In the genomic region with DNA sequence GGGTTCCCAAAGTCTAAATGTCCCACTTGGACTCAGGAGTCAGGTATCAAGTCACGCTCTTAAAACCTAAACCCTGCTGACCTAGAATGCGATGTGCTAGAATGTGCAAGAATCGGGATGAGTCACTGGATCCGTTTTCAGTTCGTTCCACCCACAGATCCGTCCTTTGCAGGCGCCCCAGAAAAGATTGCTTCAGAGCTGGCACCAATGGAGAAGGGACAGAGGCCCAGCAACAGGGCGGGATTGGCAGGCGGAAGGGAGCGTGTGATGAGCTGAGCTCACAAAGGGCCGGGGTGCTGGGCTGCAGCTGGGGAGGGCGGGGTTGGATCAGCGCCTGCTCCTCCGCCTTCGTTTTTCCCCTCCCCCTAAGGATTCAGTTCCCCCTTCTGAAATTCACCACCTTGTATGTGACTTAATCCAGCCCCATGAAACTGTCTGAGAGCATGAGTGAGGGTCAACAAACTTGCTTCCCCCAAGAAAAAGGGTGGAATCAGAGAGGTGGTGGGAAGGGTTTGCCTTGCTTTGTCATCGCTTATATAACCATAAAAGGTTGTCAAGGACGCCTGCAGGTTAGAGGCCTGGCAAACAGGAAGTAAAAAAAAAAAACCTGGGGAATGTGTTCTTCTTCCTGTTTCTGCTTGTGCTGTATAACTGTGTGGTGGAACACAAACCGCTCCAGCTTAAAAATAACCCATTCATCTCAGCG, we compare ENCODE assay signal across 1 cellular context.
A peak's percentile ranks its signal among the peaks of the same experiment; 100 is the strongest.
TF ChIP-seq lines count a peak whose summit lies in the region.

No MANE protein-coding gene starts in this region.

TF ChIP-seq in HEK293, 187 proteins besides CTCF, POLR2A, EP300 and RAD21 (continued from another document and continues in another):
- TF ChIP-seq ZBTB26 (tag by site-specific recombination; optimal IDR thresholded peaks at IDR 0.05) (peak; percentile 58), ZNF239 (tag by site-specific recombination; IDR thresholded peaks at IDR 0.05) (no peak), ZBTB49 (tag by site-specific recombination; IDR thresholded peaks at IDR 0.05; ENCODE audit: low read depth) (no peak), ZNF529 (tag by site-specific recombination; IDR thresholded peaks at IDR 0.05; ENCODE audit: insufficient replicate concordance) (no peak), ZBTB1 (tag by site-specific recombination; IDR thresholded peaks at IDR 0.05) (no peak), ZNF560 (tag by site-specific recombination; IDR thresholded peaks at IDR 0.05; ENCODE audit: borderline replicate concordance) (no peak), ZNF423 (tag by site-specific recombination; IDR thresholded peaks at IDR 0.05) (no peak), ZSCAN23 (tag by site-specific recombination; IDR thresholded peaks at IDR 0.05) (0 out of 2 replicates have a peak, but pooled peaks have one; percentile 22), SP7 (tag by site-specific recombination; IDR thresholded peaks at IDR 0.05) (peak; percentile 93), YY2 (tag by site-specific recombination; IDR thresholded peaks at IDR 0.05) (peak; percentile 61; the same call in 1 of the 2 replicates), GLIS1 (tag by site-specific recombination; IDR thresholded peaks at IDR 0.05) (peak; percentile 57), ZNF23 (tag by site-specific recombination; IDR thresholded peaks at IDR 0.05; ENCODE audit: borderline replicate concordance) (no peak), ZNF174 (tag by site-specific recombination; IDR thresholded peaks at IDR 0.05) (no peak), ZFHX2 (tag by site-specific recombination; conservative IDR thresholded peaks at IDR 0.05) (peak; percentile 74), ZEB2 (tag by site-specific recombination; IDR thresholded peaks at IDR 0.05) (peak; percentile 93), ATF2 (tag by site-specific recombination; IDR thresholded peaks at IDR 0.05; ENCODE audit: low read depth) (peak; percentile 56), GLI2 (tag by site-specific recombination; IDR thresholded peaks at IDR 0.05; ENCODE audit: borderline replicate concordance, low read depth) (no peak; the same call in 1 of the 2 replicates), HOXC10 (CRISPR knock-in tag; IDR thresholded peaks at IDR 0.05) (no peak), ZNF501 (tag by site-specific recombination; IDR thresholded peaks at IDR 0.05) (peak; percentile 54; the same call in 1 of the 2 replicates), ZNF416 (tag by site-specific recombination; IDR thresholded peaks at IDR 0.05) (no peak), RBAK (tag by site-specific recombination; IDR thresholded peaks at IDR 0.05) (no peak), ZNF26 (tag by site-specific recombination; IDR thresholded peaks at IDR 0.05) (no peak), ZNF350 (tag by site-specific recombination; IDR thresholded peaks at IDR 0.05) (no peak), ZNF585B (tag by site-specific recombination; IDR thresholded peaks at IDR 0.05) (no peak), ZNF391 (tag by site-specific recombination; IDR thresholded peaks at IDR 0.05; ENCODE audit: borderline replicate concordance, low read depth) (peak; percentile 82; the same call in 1 of the 2 replicates), GFI1B (tag by site-specific recombination; IDR thresholded peaks at IDR 0.05) (0 out of 2 replicates have a peak, but pooled peaks have one; percentile 10), INSM2 (tag by site-specific recombination; IDR thresholded peaks at IDR 0.05) (peak; percentile 100), ZNF24 (tag by site-specific recombination; IDR thresholded peaks at IDR 0.05) (peak; percentile 74), ZNF140 (tag by site-specific recombination; IDR thresholded peaks at IDR 0.05) (no peak), ZNF677 (tag by site-specific recombination; IDR thresholded peaks at IDR 0.05) (no peak), ZNF157 (tag by site-specific recombination; IDR thresholded peaks at IDR 0.05) (no peak), SCRT2 (tag by site-specific recombination; IDR thresholded peaks at IDR 0.05) (peak; percentile 97), YY1 (tag by site-specific recombination; IDR thresholded peaks at IDR 0.05) (peak; percentile 54; the same call in 1 of the 2 replicates), ZNF549 (tag by site-specific recombination; IDR thresholded peaks at IDR 0.05) (no peak), ZSCAN30 (tag by site-specific recombination; IDR thresholded peaks at IDR 0.05) (peak; percentile 56; the same call in 1 of the 2 replicates), ZNF398 (tag by site-specific recombination; IDR thresholded peaks at IDR 0.05) (peak; percentile 89)
- TF ChIP-seq, protein P1, sequence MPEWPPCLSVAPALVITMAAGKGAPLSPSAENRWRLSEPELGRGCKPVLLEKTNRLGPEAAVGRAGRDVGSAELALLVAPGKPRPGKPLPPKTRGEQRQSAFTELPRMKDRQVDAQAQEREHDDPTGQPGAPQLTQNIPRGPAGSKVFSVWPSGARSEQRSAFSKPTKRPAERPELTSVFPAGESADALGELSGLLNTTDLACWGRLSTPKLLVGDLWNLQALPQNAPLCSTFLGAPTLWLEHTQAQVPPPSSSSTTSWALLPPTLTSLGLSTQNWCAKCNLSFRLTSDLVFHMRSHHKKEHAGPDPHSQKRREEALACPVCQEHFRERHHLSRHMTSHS (tag by site-specific recombination; IDR thresholded peaks at IDR 0.05): no peak
- TF ChIP-seq, protein P2, sequence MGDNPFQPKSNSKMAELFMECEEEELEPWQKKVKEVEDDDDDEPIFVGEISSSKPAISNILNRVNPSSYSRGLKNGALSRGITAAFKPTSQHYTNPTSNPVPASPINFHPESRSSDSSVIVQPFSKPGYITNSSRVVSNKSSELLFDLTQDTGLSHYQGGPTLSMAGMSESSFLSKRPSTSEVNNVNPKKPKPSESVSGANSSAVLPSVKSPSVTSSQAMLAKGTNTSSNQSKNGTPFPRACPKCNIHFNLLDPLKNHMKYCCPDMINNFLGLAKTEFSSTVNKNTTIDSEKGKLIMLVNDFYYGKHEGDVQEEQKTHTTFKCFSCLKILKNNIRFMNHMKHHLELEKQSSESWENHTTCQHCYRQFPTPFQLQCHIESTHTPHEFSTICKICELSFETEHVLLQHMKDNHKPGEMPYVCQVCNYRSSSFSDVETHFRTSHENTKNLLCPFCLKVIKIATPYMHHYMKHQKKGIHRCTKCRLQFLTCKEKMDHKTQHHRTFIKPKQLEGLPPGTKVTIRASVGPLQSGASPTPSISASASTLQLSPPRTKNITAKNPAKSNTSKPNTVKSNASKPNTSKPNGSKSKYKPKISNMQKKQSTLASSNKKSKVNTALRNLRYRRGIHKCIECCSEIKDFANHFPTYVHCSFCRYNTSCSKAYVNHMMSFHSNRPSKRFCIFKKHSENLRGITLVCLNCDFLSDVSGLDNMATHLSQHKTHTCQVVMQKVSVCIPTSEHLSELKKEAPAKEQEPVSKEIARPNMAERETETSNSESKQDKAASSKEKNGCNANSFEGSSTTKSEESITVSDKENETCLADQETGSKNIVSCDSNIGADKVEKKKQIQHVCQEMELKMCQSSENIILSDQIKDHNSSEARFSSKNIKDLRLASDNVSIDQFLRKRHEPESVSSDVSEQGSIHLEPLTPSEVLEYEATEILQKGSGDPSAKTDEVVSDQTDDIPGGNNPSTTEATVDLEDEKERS (tag by site-specific recombination; IDR thresholded peaks at IDR 0.05): 0 out of 2 replicates have a peak, but pooled peaks have one; percentile 23
- TF ChIP-seq, protein P3, sequence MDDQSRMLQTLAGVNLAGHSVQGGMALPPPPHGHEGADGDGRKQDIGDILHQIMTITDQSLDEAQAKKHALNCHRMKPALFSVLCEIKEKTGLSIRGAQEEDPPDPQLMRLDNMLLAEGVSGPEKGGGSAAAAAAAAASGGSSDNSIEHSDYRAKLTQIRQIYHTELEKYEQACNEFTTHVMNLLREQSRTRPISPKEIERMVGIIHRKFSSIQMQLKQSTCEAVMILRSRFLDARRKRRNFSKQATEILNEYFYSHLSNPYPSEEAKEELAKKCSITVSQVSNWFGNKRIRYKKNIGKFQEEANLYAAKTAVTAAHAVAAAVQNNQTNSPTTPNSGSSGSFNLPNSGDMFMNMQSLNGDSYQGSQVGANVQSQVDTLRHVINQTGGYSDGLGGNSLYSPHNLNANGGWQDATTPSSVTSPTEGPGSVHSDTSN (CRISPR knock-in tag; IDR thresholded peaks at IDR 0.05): no peak
- TF ChIP-seq, protein P4, sequence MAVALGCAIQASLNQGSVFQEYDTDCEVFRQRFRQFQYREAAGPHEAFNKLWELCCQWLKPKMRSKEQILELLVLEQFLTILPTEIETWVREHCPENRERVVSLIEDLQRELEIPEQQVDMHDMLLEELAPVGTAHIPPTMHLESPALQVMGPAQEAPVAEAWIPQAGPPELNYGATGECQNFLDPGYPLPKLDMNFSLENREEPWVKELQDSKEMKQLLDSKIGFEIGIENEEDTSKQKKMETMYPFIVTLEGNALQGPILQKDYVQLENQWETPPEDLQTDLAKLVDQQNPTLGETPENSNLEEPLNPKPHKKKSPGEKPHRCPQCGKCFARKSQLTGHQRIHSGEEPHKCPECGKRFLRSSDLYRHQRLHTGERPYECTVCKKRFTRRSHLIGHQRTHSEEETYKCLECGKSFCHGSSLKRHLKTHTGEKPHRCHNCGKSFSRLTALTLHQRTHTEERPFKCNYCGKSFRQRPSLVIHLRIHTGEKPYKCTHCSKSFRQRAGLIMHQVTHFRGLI (tag by site-specific recombination; IDR thresholded peaks at IDR 0.05): 0 out of 2 replicates have a peak, but pooled peaks have one; percentile 61
